10 cellular contexts compared by ENCODE assay signal in genomic region chr1:153261793-153262371, GRCh38. TPM values are rescaled to one million over a fixed set of nuclear protein-coding genes. Genes with fewer than 3 reads are reported as not detected.
DNase-seq lines count a peak whose midpoint lies in the region; ATAC-seq and TF ChIP-seq lines count a peak whose summit lies in the region.
"Had no signal": no experiment of that assay in that cellular context is flagged by ENCODE, and none has a peak within 500 bp of the region (broad histone marks: within the 10 kb centered on the region; RNA-seq: fewer than 3 reads in every experiment).

No MANE protein-coding gene starts in this region.

- TF ChIP-seq CTCF in GM23338 (conservative IDR thresholded peaks at IDR 0.05; ENCODE audit: low read depth in 2 of 2) (no peak), right atrium auricular region (IDR thresholded peaks at IDR 0.05) (no peak), RWPE1 (conservative IDR thresholded peaks at IDR 0.05; ENCODE audit: low read depth) (no peak), smooth muscle cell (IDR thresholded peaks at IDR 0.05; ENCODE audit: borderline replicate concordance, insufficient read depth, poor library complexity, severe bottlenecking) (no peak)

- H3K79me2 ChIP-seq in GM23338 (replicated peaks; ENCODE audit: insufficient read depth) (no peaks in the 10 kb centered on the region), smooth muscle cell (ENCODE audit: low read depth) (no peaks in the 10 kb centered on the region)

- H3K4me2 ChIP-seq in GM23338 (peak overlapping the region; percentile 85), smooth muscle cell (no peak overlapping the region)

- H4K20me1 ChIP-seq in GM23338 (replicated peaks; ENCODE audit: insufficient read depth) (0 out of 2 replicates have a peak, but pooled peaks cover 3% of the 10 kb centered on the region), smooth muscle cell (ENCODE audit: low read depth) (no peaks in the 10 kb centered on the region)

- peak overlapping the region; percentile 100 for H2AFZ ChIP-seq in GM23338
- H2AFZ ChIP-seq in smooth muscle cell (ENCODE audit: low read depth): no peak overlapping the region

- H3K9me3 ChIP-seq in right atrium auricular region (no peaks in the 10 kb centered on the region), smooth muscle cell (replicated peaks; ENCODE audit: low read depth) (no peaks in the 10 kb centered on the region)

- no peaks in the 10 kb centered on the region for H3K9me2 ChIP-seq in GM23338 (ENCODE audit: insufficient read depth)

- no peak overlapping the region for H3K27ac Mint-ChIP-seq in GM23338
- no peak overlapping the region for H3K27ac Mint-ChIP-seq in T-helper 2 cell treated with Interferon-gamma antibody and Interleukin-4, amounts not matched to agents 5 μg/mL and 100 μg/mL, for 36 hours

- 88% methylated on average over 18 of the region's 18 CpGs for WGBS in smooth muscle cell (ENCODE audit: low lambda C conversion rate)

- H3K4me1 ChIP-seq in GM23338 (ENCODE audit: insufficient read depth) (peaks cover 16% of the 10 kb centered on the region), right atrium auricular region (peaks cover 0 to 20% of the 10 kb centered on the region in 2 donors), smooth muscle cell (ENCODE audit: low read depth) (no peaks in the 10 kb centered on the region)

- no peak; the same call in 2 of the 3 replicates for ATAC-seq in GM23338
- ATAC-seq in GM21825 (IDR thresholded peaks at IDR 0.05; ENCODE audit: unreplicated experiment): no peak

- no peaks in the 10 kb centered on the region for H3K36me3 ChIP-seq in GM23338 (ENCODE audit: insufficient read depth)
- no peaks in the 10 kb centered on the region for H3K36me3 ChIP-seq in right atrium auricular region
- no peaks in the 10 kb centered on the region for H3K36me3 ChIP-seq in smooth muscle cell (ENCODE audit: low read depth)

- CTCF ChIA-PET in RWPE1 (lab: Yijun Ruan, JAX): interaction anchor here (0.6 to 1.4 kb wide), 7 partner anchors 10 to 392 kb away, joined by 3 to 4 read pairs (median 4); no protein-coding TSS in a partner anchor

- DNase-seq in GM23338 (ENCODE audit: low spot score): peak; percentile 4
- DNase-seq in T-helper 2 cell treated with Interferon-gamma antibody and Interleukin-4, amounts not matched to agents 5 μg/mL and 100 μg/mL, for 36 hours (ENCODE audit: low spot score): no peak
- no peak for DNase-seq in right atrium auricular region (ENCODE audit: low spot score)
- no peak for DNase-seq in RWPE1 (ENCODE audit: low spot score)
- DNase-seq in smooth muscle cell (lab: John Stamatoyannopoulos, UW; ENCODE audit: unreplicated experiment): no peak
- DNase-seq in GM19240 (ENCODE audit: insufficient read length, low spot score): no peak
- DNase-seq: GOT3 had no signal

- H3K4me3 ChIP-seq in GM23338 (peak overlapping the region; percentile 63), right atrium auricular region (peak overlapping the region; percentile 35 to 57), skin epidermis (peak overlapping the region; percentile 36 to 60 (median 45)), smooth muscle cell (no peak overlapping the region)

- H3K4me3 Mint-ChIP-seq in GM23338: peak overlapping the region; percentile 72
- H3K4me3 Mint-ChIP-seq in T-helper 2 cell treated with Interferon-gamma antibody and Interleukin-4, amounts not matched to agents 5 μg/mL and 100 μg/mL, for 36 hours: peak overlapping the region; percentile 72

- H3F3A ChIP-seq in GM23338 (replicated peaks; ENCODE audit: low read depth) (peaks cover 12% of the 10 kb centered on the region), smooth muscle cell (ENCODE audit: low read depth) (no peaks in the 10 kb centered on the region)

- POLR2A ChIA-PET in RWPE1 (lab: Yijun Ruan, JAX; ENCODE audit: low non-redundant PET): no interaction called here

- H3K27me3 ChIP-seq in GM23338 (ENCODE audit: insufficient read depth) (peaks cover 70% of the 10 kb centered on the region), right atrium auricular region (peaks cover 9 to 16% of the 10 kb centered on the region in 2 donors), smooth muscle cell (ENCODE audit: low read depth) (no peaks in the 10 kb centered on the region)

- H3K9me3 Mint-ChIP-seq in GM23338: no peaks in the 10 kb centered on the region; the same call in 2 of the 3 replicates
- H3K9me3 Mint-ChIP-seq in T-helper 2 cell treated with Interferon-gamma antibody and Interleukin-4, amounts not matched to agents 5 μg/mL and 100 μg/mL, for 36 hours: no peaks in the 10 kb centered on the region

- H3K27ac ChIP-seq in GM23338 (ENCODE audit: low read depth) (no peak overlapping the region), right atrium auricular region (no peak overlapping the region), skin epidermis (peak overlapping the region in 11 of 21 experiments; percentile 7 to 63 (median 45)), RWPE1 (no peak overlapping the region), smooth muscle cell (ENCODE audit: low read depth) (no peak overlapping the region)

- H3K27me3 Mint-ChIP-seq in GM23338 (ENCODE audit: insufficient read depth, low read depth, poor library complexity): peaks cover 39% of the 10 kb centered on the region
- H3K27me3 Mint-ChIP-seq in T-helper 2 cell treated with Interferon-gamma antibody and Interleukin-4, amounts not matched to agents 5 μg/mL and 100 μg/mL, for 36 hours (ENCODE audit: low read depth): peaks cover 73% of the 10 kb centered on the region

- H3K36me3 Mint-ChIP-seq in GM23338 (ENCODE audit: low read depth): no peaks in the 10 kb centered on the region; the same call in 2 of the 3 replicates
- no peaks in the 10 kb centered on the region for H3K36me3 Mint-ChIP-seq in T-helper 2 cell treated with Interferon-gamma antibody and Interleukin-4, amounts not matched to agents 5 μg/mL and 100 μg/mL, for 36 hours (ENCODE audit: low read depth)

- H3K9ac ChIP-seq in smooth muscle cell (ENCODE audit: low read depth): no peak overlapping the region

- peaks cover 19% of the 10 kb centered on the region for H3K4me1 Mint-ChIP-seq in GM23338
- H3K4me1 Mint-ChIP-seq in T-helper 2 cell treated with Interferon-gamma antibody and Interleukin-4, amounts not matched to agents 5 μg/mL and 100 μg/mL, for 36 hours (ENCODE audit: low read depth): peaks cover 13% of the 10 kb centered on the region

TF ChIP-seq in GM23338, 12 proteins besides CTCF, POLR2A, EP300 and RAD21 (continues in another document):
- TF ChIP-seq ETS1 (IDR thresholded peaks at IDR 0.05) (no peak), REST (IDR thresholded peaks at IDR 0.05; ENCODE audit: unreplicated experiment) (no peak), JUNB (IDR thresholded peaks at IDR 0.05; ENCODE audit: unreplicated experiment) (no peak), ZNF331 (CRISPR knock-in tag; IDR thresholded peaks at IDR 0.05; ENCODE audit: low read depth) (no peak), EZH2phosphoT487 (IDR thresholded peaks at IDR 0.05; ENCODE audit: unreplicated experiment) (no peak)

RNA-seq across cellular contexts. Expression of gene LORICRIN, which starts 2.4 kb away (rescaled TPM):
- not detected in 2 replicates for total RNA-seq in GM23338 (2014; rRNA removed; shearing (Covaris generic))
- 0.23 and 0.24 TPM in 2 replicates for polyA plus RNA-seq in GM23338 (2016; fragmentation: Nextera tagmentation; extraction: Ambion mirVana)
- total RNA-seq in right atrium auricular region: not detected
- total RNA-seq in smooth muscle cell: not detected in 2 replicates
- polyA plus RNA-seq in smooth muscle cell: not detected in 2 replicates
- total RNA-seq: SK-MEL-5 had no signal

RNA-seq across cellular contexts. Expression of gene PRR9, which starts 44.5 kb away (rescaled TPM):
- total RNA-seq in GM23338 (2014; rRNA removed; shearing (Covaris generic)): not detected in 2 replicates
- polyA plus RNA-seq in GM23338 (2016; fragmentation: Nextera tagmentation; extraction: Ambion mirVana) (not detected in 2 replicates), smooth muscle cell (1.0 and 3.0 TPM in 2 replicates)
- total RNA-seq in right atrium auricular region (1 to 10 TPM; 1.2 to 1.9 TPM), smooth muscle cell (7.4 and 9.0 TPM in 2 replicates)
- total RNA-seq: SK-MEL-5 had no signal

RNA-seq across cellular contexts. Expression of gene PGLYRP3, which starts 50.9 kb away (rescaled TPM):
- not detected in 2 replicates for total RNA-seq in GM23338 (2014; rRNA removed; shearing (Covaris generic))
- polyA plus RNA-seq in GM23338 (2016; fragmentation: Nextera tagmentation; extraction: Ambion mirVana): not detected in 2 replicates
- not detected for total RNA-seq in right atrium auricular region
- total RNA-seq in smooth muscle cell: not detected in 2 replicates
- 0.31 TPM in 1 of 2 replicates, not detected in the other for polyA plus RNA-seq in smooth muscle cell
- total RNA-seq: SK-MEL-5 had no signal

RNA-seq across cellular contexts. Expression of gene LELP1, which starts 58.7 kb away (rescaled TPM):
- total RNA-seq in GM23338 (2014; rRNA removed; shearing (Covaris generic)): not detected in 2 replicates
- polyA plus RNA-seq in GM23338 (2016; fragmentation: Nextera tagmentation; extraction: Ambion mirVana): not detected in 2 replicates
- not detected for total RNA-seq in right atrium auricular region
- not detected in 2 replicates for total RNA-seq in smooth muscle cell
- polyA plus RNA-seq in smooth muscle cell: not detected in 2 replicates
- total RNA-seq: SK-MEL-5 had no signal

Comparison
In these comparisons a context has a peak if more than half of its experiments do, and no peak if none do; other contexts are left out.
1. H3K27ac ChIP-seq: peak in skin epidermis (11 of 21); none in GM23338 (single experiment), right atrium auricular region (0 of 2), RWPE1 (single experiment) and smooth muscle cell (single experiment).